Comparison of ENCODE assay signal across 14 cellular contexts in genomic region chr9:95807326-95807947, GRCh38.
DNase-seq lines count a peak whose midpoint lies in the region; ATAC-seq and TF ChIP-seq lines count a peak whose summit lies in the region.
"Had no signal": no experiment of that assay in that cellular context is flagged by ENCODE, and none has a peak within 500 bp of the region (broad histone marks: within the 10 kb centered on the region; RNA-seq: fewer than 3 reads in every experiment).

No MANE protein-coding gene starts in this region.

- H3K4me3 ChIP-seq in ACC112 (ENCODE audit: low read depth, low read length): no peak overlapping the region
- H3K4me3 ChIP-seq in fibroblast of villous mesenchyme (ENCODE audit: low read depth, low read length): no peak overlapping the region
- H3K4me3 ChIP-seq in GM23338: no peak overlapping the region
- H3K4me3 ChIP-seq: esophagus squamous epithelium, upper lobe of left lung had no signal

- H3K36me3 ChIP-seq in ACC112 (ENCODE audit: insufficient read depth, low read length) (no peaks in the 10 kb centered on the region), GM23338 (ENCODE audit: insufficient read depth) (no peaks in the 10 kb centered on the region)
- H3K36me3 ChIP-seq: upper lobe of left lung had no signal

- H3K27ac ChIP-seq in ACC112 (ENCODE audit: low read depth, low read length): peak overlapping the region; percentile 21; the same call in 1 of the 2 replicates
- no peak overlapping the region for H3K27ac ChIP-seq in GM23338 (ENCODE audit: low read depth)

- no peaks in the 10 kb centered on the region for H3K36me3 Mint-ChIP-seq in GM23338 (ENCODE audit: low read depth)

- no peak overlapping the region for H3K4me2 ChIP-seq in GM23338

- H3K9me2 ChIP-seq in GM23338 (ENCODE audit: insufficient read depth): 0 out of 2 replicates have a peak, but pooled peaks cover 2% of the 10 kb centered on the region

- DNase-seq in HuH-7 (ENCODE audit: low spot score): peak; percentile 39
- DNase-seq in fibroblast of villous mesenchyme (ENCODE audit: low read depth): peak; percentile 98
- DNase-seq in renal cortical epithelial cell (ENCODE audit: low read depth): peak; percentile 51
- no peak for DNase-seq in GM23338 (ENCODE audit: low spot score)
- no peak for DNase-seq in SW 1271 (lab: John Stamatoyannopoulos, UW)
- no peak for DNase-seq in activated T-cell treated with anti-CD3 and anti-CD28 coated beads, Interleukin-2, amount 50 U/mL, for 1 hour
- DNase-seq: activated CD4-positive, alpha-beta T cell treated with anti-CD3 and anti-CD28 coated beads, Interleukin-2, amount 50 U/mL, for 4 hours; activated effector memory CD4-positive, alpha-beta T cell treated with Interleukin-2 at 50 U/mL for 16 hours; esophagus squamous epithelium; NCI-H446 treated with DMSO at 0.1 percent for 48 hours; upper lobe of left lung had no signal

- H2AFZ ChIP-seq in ACC112 (ENCODE audit: low read length, unreplicated experiment) (no peak overlapping the region), GM23338 (no peak overlapping the region)

- H3F3A ChIP-seq in GM23338 (replicated peaks; ENCODE audit: low read depth): no peaks in the 10 kb centered on the region

- peaks cover 15% of the 10 kb centered on the region for H3K4me1 Mint-ChIP-seq in GM23338

- no peak for TF ChIP-seq CTCF in fibroblast of villous mesenchyme (IDR thresholded peaks at IDR 0.05; ENCODE audit: insufficient read depth, low read depth, low read length)
- no peak for TF ChIP-seq CTCF in GM23338 (conservative IDR thresholded peaks at IDR 0.05; ENCODE audit: low read depth in 2 of 2)

- no peaks in the 10 kb centered on the region for H3K27me3 ChIP-seq in ACC112 (ENCODE audit: insufficient read depth, low read length)
- H3K27me3 ChIP-seq in GM23338 (ENCODE audit: insufficient read depth): no peaks in the 10 kb centered on the region
- H3K27me3 ChIP-seq: esophagus squamous epithelium, upper lobe of left lung had no signal

- no peaks in the 10 kb centered on the region for H3K79me2 ChIP-seq in ACC112 (ENCODE audit: control insufficient read depth, insufficient read depth, low read length, unreplicated experiment)
- H3K79me2 ChIP-seq in GM23338 (replicated peaks; ENCODE audit: insufficient read depth): no peaks in the 10 kb centered on the region

- ATAC-seq in GM23338 (no peak), GM18858 (IDR thresholded peaks at IDR 0.05; ENCODE audit: unreplicated experiment) (no peak)

- H4K20me1 ChIP-seq in GM23338 (replicated peaks; ENCODE audit: insufficient read depth): no peaks in the 10 kb centered on the region

- no peaks in the 10 kb centered on the region for H3K9me3 Mint-ChIP-seq in GM23338
- H3K9me3 Mint-ChIP-seq: T-helper 2 cell treated with Interferon-gamma antibody and Interleukin-4, amounts not matched to agents 5 μg/mL and 100 μg/mL, for 36 hours had no signal

- no peaks in the 10 kb centered on the region for H3K4me1 ChIP-seq in ACC112 (ENCODE audit: control insufficient read depth, insufficient read depth, low read length, unreplicated experiment)
- H3K4me1 ChIP-seq in GM23338 (ENCODE audit: insufficient read depth): 0 out of 2 replicates have a peak, but pooled peaks cover 6% of the 10 kb centered on the region

- no peak overlapping the region for H3K4me3 Mint-ChIP-seq in GM23338
- H3K4me3 Mint-ChIP-seq: T-helper 2 cell treated with Interferon-gamma antibody and Interleukin-4, amounts not matched to agents 5 μg/mL and 100 μg/mL, for 36 hours had no signal

- H3K27ac Mint-ChIP-seq in GM23338: no peak overlapping the region
- H3K27ac Mint-ChIP-seq: T-helper 2 cell treated with Interferon-gamma antibody and Interleukin-4, amounts not matched to agents 5 μg/mL and 100 μg/mL, for 36 hours had no signal

- peaks cover 3% of the 10 kb centered on the region for H3K27me3 Mint-ChIP-seq in GM23338 (ENCODE audit: insufficient read depth, low read depth, poor library complexity)

TF ChIP-seq in GM23338, 12 proteins besides CTCF, POLR2A, EP300 and RAD21 (continues in another document):
- TF ChIP-seq REST (IDR thresholded peaks at IDR 0.05; ENCODE audit: unreplicated experiment) (no peak), EZH2 (IDR thresholded peaks at IDR 0.05; ENCODE audit: low read depth, unreplicated experiment) (no peak), POLR2AphosphoS5 (IDR thresholded peaks at IDR 0.05; ENCODE audit: low read depth) (no peak), ETS1 (IDR thresholded peaks at IDR 0.05) (no peak), CREB1 (CRISPR knock-in tag; IDR thresholded peaks at IDR 0.05; ENCODE audit: low read depth) (no peak), EZH2phosphoT487 (IDR thresholded peaks at IDR 0.05; ENCODE audit: unreplicated experiment) (no peak), STAT1 (IDR thresholded peaks at IDR 0.05; ENCODE audit: unreplicated experiment) (no peak), NANOG (IDR thresholded peaks at IDR 0.05; ENCODE audit: borderline replicate concordance) (no peak), ZNF331 (CRISPR knock-in tag; IDR thresholded peaks at IDR 0.05; ENCODE audit: low read depth) (no peak), ZNF114 (CRISPR knock-in tag; IDR thresholded peaks at IDR 0.05) (no peak), JUNB (IDR thresholded peaks at IDR 0.05; ENCODE audit: unreplicated experiment) (no peak)

Comparison
In these comparisons a context has a peak if more than half of its experiments do, and no peak if none do; other contexts are left out.
1. DNase-seq: peak in HuH-7 (single experiment), fibroblast of villous mesenchyme (single experiment) and renal cortical epithelial cell (single experiment); none in GM23338 (single experiment), SW 1271 (0 of 2) and activated T-cell treated with anti-CD3 and anti-CD28 coated beads, Interleukin-2, amount 50 U/mL, for 1 hour (single experiment).